Comparison of ENCODE assay signal across 24 cellular contexts in the genomic region with DNA sequence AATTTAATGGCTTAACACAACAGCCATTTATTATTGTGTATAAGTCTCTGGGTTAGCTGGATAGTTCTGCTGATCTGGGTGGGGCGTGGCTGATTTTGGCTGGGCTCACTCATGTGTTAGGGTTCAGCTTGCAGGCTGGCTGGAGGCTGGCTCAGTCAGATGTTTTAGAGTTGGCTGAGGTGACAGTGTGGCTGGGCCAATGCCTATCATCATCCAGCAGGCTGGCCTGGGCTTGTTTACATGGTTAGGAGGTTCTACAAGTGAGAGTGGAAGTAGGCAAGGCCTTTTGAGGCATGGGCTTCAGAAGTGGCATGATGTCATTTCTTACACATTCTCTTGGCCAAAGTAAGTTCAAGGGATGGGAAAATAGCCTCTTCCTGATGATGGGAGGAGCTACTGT.
"Had no signal": no experiment of that assay in that cellular context is flagged by ENCODE, and none has a peak within 500 bp of the region (broad histone marks: within the 10 kb centered on the region; RNA-seq: fewer than 3 reads in every experiment).

No MANE protein-coding gene starts in this region.

- H3K9ac ChIP-seq: neural progenitor cell had no signal

- H3K4me1 ChIP-seq: neural progenitor cell had no signal

- H3K27ac ChIP-seq: body of pancreas, lower lobe of right lung, neural progenitor cell, spleen, testis, WERI-Rb-1 had no signal

- H3K4me3 ChIP-seq: body of pancreas, lower lobe of right lung, neural progenitor cell, spleen, testis had no signal

- H3K9me3 ChIP-seq: body of pancreas, lower lobe of right lung, spleen, testis had no signal

- DNase-seq: activated CD4-positive, alpha-beta T cell treated with anti-CD3 and anti-CD28 coated beads, Interleukin-2, amount 10 ng/mL, durations not matched to agents 7 days and 5 days; activated CD4-positive, CD25-positive, alpha-beta regulatory T cell treated with anti-CD3 and anti-CD28 coated beads, Interleukin-2, amount 50 U/mL, for 72 hours; activated CD8-positive, alpha-beta memory T cell treated with anti-CD3 and anti-CD28 coated beads, Interleukin-2, amount 10 ng/mL, durations not matched to agents 7 days and 5 days; activated CD8-positive, alpha-beta T cell treated with anti-CD3 and anti-CD28 coated beads for 36 hours; activated effector memory CD4-positive, alpha-beta T cell treated with anti-CD3 and anti-CD28 coated beads, Interleukin-2, amount 50 U/mL, for 16 hours; activated naive CD4-positive, alpha-beta T cell treated with anti-CD3 and anti-CD28 coated beads, Interleukin-2, amount 10 ng/mL, durations not matched to agents 7 days and 5 days; activated T-cell treated with anti-CD3 and anti-CD28 coated beads for 4 hours; amygdala; body of pancreas; caudate nucleus; dermis blood vessel endothelial cell; effector memory CD8-positive, alpha-beta T cell; hypothalamus; lower lobe of right lung; mesendoderm; naive thymus-derived CD4-positive, alpha-beta T cell; posterior cingulate gyrus; spleen; stimulated activated CD4-positive, alpha-beta T cell treated with anti-CD3 and anti-CD28 coated beads, Interleukin-4, amount 100 ng/mL, for 1 hour; stimulated activated naive CD4-positive, alpha-beta T cell; testis; WERI-Rb-1 had no signal

- H3K4me2 ChIP-seq: neural progenitor cell had no signal

- H3K36me3 ChIP-seq: lower lobe of right lung, neural progenitor cell, WERI-Rb-1 had no signal

- H2AFZ ChIP-seq: neural progenitor cell had no signal

- ATAC-seq: activated CD8-positive, alpha-beta memory T cell treated with anti-CD3 and anti-CD28 coated beads, Interleukin-2, amount 10 ng/mL, durations not matched to agents 7 days and 5 days; activated CD8-positive, alpha-beta T cell treated with anti-CD3 and anti-CD28 coated beads for 36 hours; body of pancreas; effector memory CD8-positive, alpha-beta T cell; lower lobe of right lung; naive thymus-derived CD4-positive, alpha-beta T cell; SK-N-SH treated with all-trans-retinoic acid at 6 μM for 48 hours had no signal

- H3K27me3 ChIP-seq: body of pancreas, neural progenitor cell, spleen, testis had no signal
